ENCODE assay signal across 1 cellular context in genomic region chr20:10711903-10712373, GRCh38.
TF ChIP-seq lines count a peak whose summit lies in the region.

No MANE protein-coding gene starts in this region.

TF ChIP-seq in HepG2, 621 proteins besides CTCF, POLR2A, EP300 and RAD21 (continued from another document and continues in another):
- TF ChIP-seq ZNF18 (CRISPR knock-in tag; IDR thresholded peaks at IDR 0.05; ENCODE audit: insufficient replicate concordance) (no peak), STAG1 (CRISPR knock-in tag; IDR thresholded peaks at IDR 0.05) (no peak), ZNF251 (CRISPR knock-in tag; IDR thresholded peaks at IDR 0.05) (no peak), ZNF180 (CRISPR knock-in tag; IDR thresholded peaks at IDR 0.05; ENCODE audit: borderline replicate concordance, low read depth) (no peak), ATF4 (CRISPR knock-in tag; IDR thresholded peaks at IDR 0.05) (no peak), TEAD3 (CRISPR knock-in tag; optimal IDR thresholded peaks at IDR 0.05; ENCODE audit: borderline replicate concordance) (peak; percentile 76), MAFF (IDR thresholded peaks at IDR 0.05; ENCODE audit: low read depth, low read length) (no peak), MIER2 (CRISPR knock-in tag; IDR thresholded peaks at IDR 0.05) (no peak; the same call in 1 of the 2 replicates), POGK (CRISPR knock-in tag; conservative IDR thresholded peaks at IDR 0.05) (no peak), ETV6 (CRISPR knock-in tag; conservative IDR thresholded peaks at IDR 0.05) (no peak), USF2 (IDR thresholded peaks at IDR 0.05; ENCODE audit: low read depth, low read length) (no peak), USF2 (CRISPR knock-in tag; IDR thresholded peaks at IDR 0.05; ENCODE audit: borderline replicate concordance) (no peak), SMARCC2 (IDR thresholded peaks at IDR 0.05) (no peak), U2AF2 (IDR thresholded peaks at IDR 0.05; ENCODE audit: low read depth, low read length) (no peak), GLMP (CRISPR knock-in tag; IDR thresholded peaks at IDR 0.05; ENCODE audit: borderline replicate concordance) (no peak), ZFY (CRISPR knock-in tag; IDR thresholded peaks at IDR 0.05) (0 out of 2 replicates have a peak, but pooled peaks have one; percentile 13), YEATS2 (CRISPR knock-in tag; IDR thresholded peaks at IDR 0.05; ENCODE audit: borderline replicate concordance) (0 out of 2 replicates have a peak, but pooled peaks have one; percentile 3), ARNT (IDR thresholded peaks at IDR 0.05) (no peak), PAF1 (CRISPR knock-in tag; IDR thresholded peaks at IDR 0.05) (no peak), JUNB (CRISPR knock-in tag; IDR thresholded peaks at IDR 0.05; ENCODE audit: borderline replicate concordance) (no peak), MLLT10 (CRISPR knock-in tag; IDR thresholded peaks at IDR 0.05) (no peak), ZBTB25 (CRISPR knock-in tag; IDR thresholded peaks at IDR 0.05) (no peak), ZEB1 (IDR thresholded peaks at IDR 0.05; ENCODE audit: insufficient replicate concordance, low read depth) (no peak), ZBTB26 (CRISPR knock-in tag; IDR thresholded peaks at IDR 0.05; ENCODE audit: borderline replicate concordance) (no peak), GZF1 (CRISPR knock-in tag; IDR thresholded peaks at IDR 0.05) (no peak), ZNF317 (CRISPR knock-in tag; IDR thresholded peaks at IDR 0.05) (no peak), MXD1 (CRISPR knock-in tag; IDR thresholded peaks at IDR 0.05) (no peak), ZFAT (CRISPR knock-in tag; conservative IDR thresholded peaks at IDR 0.05) (no peak), MXD3 (CRISPR knock-in tag; IDR thresholded peaks at IDR 0.05) (no peak), ZNF549 (CRISPR knock-in tag; IDR thresholded peaks at IDR 0.05) (no peak), HMGXB4 (CRISPR knock-in tag; IDR thresholded peaks at IDR 0.05; ENCODE audit: borderline replicate concordance in 1 of 2, low read depth in 1 of 2) (no peak), TIGD3 (CRISPR knock-in tag; IDR thresholded peaks at IDR 0.05; ENCODE audit: borderline replicate concordance) (no peak), ZNF660 (CRISPR knock-in tag; IDR thresholded peaks at IDR 0.05; ENCODE audit: borderline replicate concordance, low read depth) (no peak), PAX8 (CRISPR knock-in tag; IDR thresholded peaks at IDR 0.05; ENCODE audit: borderline replicate concordance) (no peak), ATF7 (IDR thresholded peaks at IDR 0.05) (no peak), ATF7 (CRISPR knock-in tag; IDR thresholded peaks at IDR 0.05) (no peak), SETDB1 (CRISPR knock-in tag; IDR thresholded peaks at IDR 0.05; ENCODE audit: borderline replicate concordance) (no peak), ZBTB39 (CRISPR knock-in tag; IDR thresholded peaks at IDR 0.05) (no peak), ZMYM2 (CRISPR knock-in tag; IDR thresholded peaks at IDR 0.05) (0 out of 2 replicates have a peak, but pooled peaks have one; percentile 30), DDIT3 (CRISPR knock-in tag; IDR thresholded peaks at IDR 0.05) (no peak), ZMAT3 (CRISPR knock-in tag; conservative IDR thresholded peaks at IDR 0.05) (no peak), ZNF501 (CRISPR knock-in tag; IDR thresholded peaks at IDR 0.05) (no peak)
